8 cellular contexts compared by ENCODE assay signal in the genomic region with DNA sequence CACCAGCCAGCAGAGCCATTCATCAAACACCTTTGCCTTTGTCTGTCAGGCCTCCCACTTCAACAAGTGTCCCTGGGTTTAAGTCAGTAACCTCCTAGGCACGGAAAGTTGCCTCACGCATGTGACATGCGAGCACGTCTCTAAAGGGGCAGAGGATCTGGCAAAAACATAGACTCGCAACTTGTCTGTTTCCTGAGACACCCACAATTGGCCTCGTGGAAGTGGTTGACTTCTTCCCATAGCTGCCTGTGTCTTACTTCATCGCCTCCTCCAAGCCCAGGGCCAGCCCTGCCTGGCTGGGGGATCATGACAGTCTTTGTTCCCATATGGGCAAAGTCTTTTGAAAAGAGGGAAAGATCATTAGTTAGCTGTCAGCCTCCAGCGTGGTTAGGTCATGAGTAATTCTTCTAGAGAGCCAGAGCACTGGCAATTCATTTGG. TPM values are rescaled to one million over a fixed set of nuclear protein-coding genes. Genes with fewer than 3 reads are reported as not detected.
DNase-seq lines count a peak whose midpoint lies in the region; TF ChIP-seq lines count a peak whose summit lies in the region.

No MANE protein-coding gene starts in this region.

- intact Hi-C loops in lower leg skin (cut with DNase I; ENCODE audit: low total_unique reads): loop anchor here (5.0 to 10.0 kb wide), 2 partner anchors 474 to 747 kb away; no protein-coding TSS in a partner anchor
- intact Hi-C loops in thyroid gland (cut with DNase I): loop anchor here (2.0 to 5.0 kb wide), 2 partner anchors 479 to 744 kb away; no protein-coding TSS in a partner anchor

- no peaks in the 10 kb centered on the region for H3K27me3 ChIP-seq in thyroid gland

- no peaks in the 10 kb centered on the region for H3K36me3 ChIP-seq in thyroid gland

- H3K4me3 ChIP-seq in cardiac fibroblast (replicated peaks in 1 of 2; ENCODE audit: low read depth in 2 of 2, low read length in 2 of 2) (no peak overlapping the region), lower leg skin (ENCODE audit: low read depth, poor library complexity, severe bottlenecking) (no peak overlapping the region), thyroid gland (replicated peaks in 1 of 3) (no peak overlapping the region)

- no peaks in the 10 kb centered on the region for H3K9me3 ChIP-seq in thyroid gland

- WGBS in lower leg skin, 2 donors: 57 to 69% methylated on average over 8 of the region's 8 CpGs
- WGBS in thyroid gland, 2 donors: 74 to 85% methylated on average over 8 of the region's 8 CpGs

- TF ChIP-seq CTCF in cardiac fibroblast (IDR thresholded peaks at IDR 0.05; ENCODE audit: low read depth, low read length): no peak
- TF ChIP-seq CTCF in lower leg skin (IDR thresholded peaks at IDR 0.05): no peak
- TF ChIP-seq CTCF in thyroid gland (IDR thresholded peaks at IDR 0.05): no peak

- peaks cover 10 to 68% of the 10 kb centered on the region in 2 donors for H3K4me1 ChIP-seq in thyroid gland

- TF ChIP-seq POLR2A in lower leg skin (IDR thresholded peaks at IDR 0.05) (no peak), thyroid gland (IDR thresholded peaks at IDR 0.05) (no peak)

- H3K27ac ChIP-seq in thyroid gland: peak overlapping the region; percentile 48 to 70 (median 68)

- DNase-seq in NCI-H1417 (lab: John Stamatoyannopoulos, UW) (peak in 2 of 3 experiments; percentile 30 to 56), NCI-H1417 treated with DMSO at 0.1 percent for 48 hours (lab: John Stamatoyannopoulos, UW) (no peak), cardiac fibroblast (ENCODE audit: low read depth in 2 of 2) (peak; percentile 95), lower leg skin (ENCODE audit: low spot score in 2 of 2) (peak; percentile 68 to 89), thyroid gland (peak in 1 of 2 donors; percentile 11), activated gamma-delta T cell (lab: John Stamatoyannopoulos, UW) (no peak), COLO829 (ENCODE audit: low spot score) (no peak)
- DNase-seq in stimulated activated naive CD4-positive, alpha-beta T cell treated with Interleukin-2 at 50 U/mL for 16 hours (lab: John Stamatoyannopoulos, UW): no peak

RNA-seq across cellular contexts. Expression of a gene that starts 35.5 kb away (rescaled TPM):
- total RNA-seq in lower leg skin (100 to 1,000 TPM in 2 of 4 donors, 10 to 100 TPM in 2; 67.9 to 136 (median 105) TPM), thyroid gland (10 to 100 TPM; 30.1 to 68.7 (median 37.7) TPM)

Comparison
In these comparisons a context has a peak if more than half of its experiments do, and no peak if none do; other contexts are left out.
1. DNase-seq: peak in NCI-H1417 (2 of 3), cardiac fibroblast (2 of 2) and lower leg skin (2 of 2); none in NCI-H1417 treated with DMSO at 0.1 percent for 48 hours (single experiment), stimulated activated naive CD4-positive, alpha-beta T cell treated with Interleukin-2 at 50 U/mL for 16 hours (single experiment), activated gamma-delta T cell (single experiment) and COLO829 (single experiment).